Comparison of ENCODE assay signal across 9 cellular contexts in the genomic region with DNA sequence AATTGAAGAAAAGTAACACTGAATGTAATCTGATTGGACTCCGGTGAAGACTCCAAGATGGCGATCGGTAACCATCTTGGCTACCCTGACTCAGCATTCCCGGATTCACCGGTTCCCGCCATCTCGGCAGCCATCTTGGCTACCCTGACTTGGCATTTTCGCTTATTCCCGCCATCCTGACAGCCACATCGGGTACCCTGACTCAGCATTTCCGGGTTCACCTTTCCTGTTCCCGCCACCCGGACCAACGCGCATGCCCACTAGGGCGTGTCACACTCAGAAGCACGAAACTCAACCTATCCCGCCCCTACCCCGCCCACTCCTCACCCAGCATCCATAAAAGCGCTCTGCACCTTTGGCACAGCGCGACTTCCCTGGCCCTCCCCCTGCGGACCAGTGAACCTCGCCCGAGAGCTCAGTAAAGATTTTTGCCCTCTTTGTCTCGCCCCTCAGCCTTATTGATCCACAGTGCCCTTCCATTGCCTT. TPM values are rescaled to one million over a fixed set of nuclear protein-coding genes. Genes with fewer than 3 reads are reported as not detected.
DNase-seq lines count a peak whose midpoint lies in the region; ATAC-seq and TF ChIP-seq lines count a peak whose summit lies in the region.
"Had no signal": no experiment of that assay in that cellular context is flagged by ENCODE, and none has a peak within 500 bp of the region (broad histone marks: within the 10 kb centered on the region; RNA-seq: fewer than 3 reads in every experiment).

No MANE protein-coding gene starts in this region.

- H3K4me3 ChIP-seq in mammary epithelial cell (replicated peaks in 1 of 3; ENCODE audit: insufficient read depth in 1 of 3, low read depth in 2 of 3, low read length in 3 of 3) (no peak overlapping the region), kidney epithelial cell (ENCODE audit: low read depth, low read length) (peak overlapping the region; percentile 28)
- H3K4me3 ChIP-seq: SJSA1 had no signal

- 88% methylated on average over 25 of the region's 26 CpGs for WGBS in mammary epithelial cell (ENCODE audit: low coverage, missing lambda C conversion rate)

- DNase-seq in activated CD4-positive, CD25-positive, alpha-beta regulatory T cell treated with anti-CD3 and anti-CD28 coated beads, Interleukin-2, amount 50 U/mL, for 72 hours, result peak; percentile 52
- DNase-seq in mammary epithelial cell, result peak; percentile 86
- DNase-seq in kidney epithelial cell (ENCODE audit: low read depth), result peak; percentile 79
- DNase-seq in stimulated activated CD4-positive, alpha-beta T cell treated with anti-CD3 and anti-CD28 coated beads, Interleukin-4, amount 100 ng/mL, for 48 hours (ENCODE audit: low read depth in 2 of 2), result peak; percentile 12 to 42
- DNase-seq in SW 1271 (lab: John Stamatoyannopoulos, UW), result no peak

- CTCF ChIA-PET in mammary epithelial cell (lab: Charles Lee; ENCODE audit: low non-redundant PET), result no interaction called here

- H4K20me1 ChIP-seq in mammary epithelial cell (ENCODE audit: insufficient read depth, low read length), result no peaks in the 10 kb centered on the region

- no peak overlapping the region for H3K9ac ChIP-seq in mammary epithelial cell (ENCODE audit: insufficient read depth, low read length)

- H2AFZ ChIP-seq in mammary epithelial cell (ENCODE audit: low read depth, low read length), result no peak overlapping the region

- ATAC-seq in activated CD4-positive, CD25-positive, alpha-beta regulatory T cell treated with anti-CD3 and anti-CD28 coated beads, Interleukin-2, amount 50 U/mL, for 24 hours, result no peak
- ATAC-seq in GM21360 (IDR thresholded peaks at IDR 0.05; ENCODE audit: unreplicated experiment), result no peak
- ATAC-seq in GM21526 (IDR thresholded peaks at IDR 0.05; ENCODE audit: low FRiP score, unreplicated experiment), result no peak

- BruUV-seq in mammary epithelial cell (replicated peaks; lab: Mats Ljungman, UMichigan), result no TSS peak

- H3K36me3 ChIP-seq in mammary epithelial cell (ENCODE audit: insufficient read depth, low read length) (no peaks in the 10 kb centered on the region), kidney epithelial cell (ENCODE audit: control insufficient read depth, insufficient read depth, low read length) (peaks cover 1% of the 10 kb centered on the region)

- no peak overlapping the region for H3K27ac ChIP-seq in mammary epithelial cell (ENCODE audit: insufficient read depth, low read depth, low read length)
- H3K27ac ChIP-seq: SJSA1 had no signal

- dilution Hi-C loops in mammary epithelial cell (cut with HindIII; ENCODE audit: low sequenced_read_pairs), result no loop called here

- TF ChIP-seq CTCF in mammary epithelial cell (conservative IDR thresholded peaks at IDR 0.05 in 1 of 2, IDR thresholded peaks at IDR 0.05 in 1 of 2; ENCODE audit: extremely low read depth in 1 of 2, insufficient read depth in 1 of 2, low read depth in 1 of 2, low read length in 2 of 2), result no peak
- TF ChIP-seq CTCF in kidney epithelial cell (IDR thresholded peaks at IDR 0.05; ENCODE audit: insufficient read depth, low read length, poor library complexity, severe bottlenecking), result no peak

- H3K4me1 ChIP-seq in mammary epithelial cell (ENCODE audit: insufficient read depth, low read length), result peaks cover 21% of the 10 kb centered on the region

- no peaks in the 10 kb centered on the region for H3K9me3 ChIP-seq in mammary epithelial cell (replicated peaks; ENCODE audit: insufficient read depth, low read length)
- H3K9me3 ChIP-seq: SJSA1 had no signal

- no peak overlapping the region for H3K4me2 ChIP-seq in mammary epithelial cell (ENCODE audit: insufficient read depth, low read depth, low read length)

- no peaks in the 10 kb centered on the region for H3K27me3 ChIP-seq in mammary epithelial cell (ENCODE audit: insufficient read depth, low read length)
- H3K27me3 ChIP-seq in kidney epithelial cell (ENCODE audit: control insufficient read depth, insufficient read depth, low read length), result no peaks in the 10 kb centered on the region
- H3K27me3 ChIP-seq: SJSA1 had no signal

- intact Hi-C loops in mammary epithelial cell (cut with micrococcal nuclease), result no loop called here

- H3K79me2 ChIP-seq in mammary epithelial cell (ENCODE audit: insufficient read depth, low read length), result peaks cover 71% of the 10 kb centered on the region

- in situ Hi-C loops in mammary epithelial cell (cut with MboI; ENCODE audit: low sequenced_read_pairs in 2 of 2), result no loop called here

RNA-seq across cellular contexts. Expression of a gene that starts 17.2 kb away (rescaled TPM):
- total RNA-seq in mammary epithelial cell (100 to 1,000 TPM in 1 of 2 donors, 10 to 100 TPM in 1; 76.6 to 152 TPM), kidney epithelial cell (101 and 103 TPM in 2 replicates)
- 60.9 TPM for polyA plus RNA-seq in mammary epithelial cell
- polyA minus RNA-seq in mammary epithelial cell, result 82.1 TPM

Comparison
In these comparisons a context has a peak if more than half of its experiments do, and no peak if none do; other contexts are left out.
1. DNase-seq: peak in activated CD4-positive, CD25-positive, alpha-beta regulatory T cell treated with anti-CD3 and anti-CD28 coated beads, Interleukin-2, amount 50 U/mL, for 72 hours (single experiment), mammary epithelial cell (single experiment), kidney epithelial cell (single experiment) and stimulated activated CD4-positive, alpha-beta T cell treated with anti-CD3 and anti-CD28 coated beads, Interleukin-4, amount 100 ng/mL, for 48 hours (2 of 2); none in SW 1271 (0 of 2).